In genomic region chr18:63311481-63312409, GRCh38 we compare ENCODE assay signal across 10 cellular contexts. TPM values are rescaled to one million over a fixed set of nuclear protein-coding genes. Genes with fewer than 3 reads are reported as not detected.
DNase-seq lines count a peak whose midpoint lies in the region; ATAC-seq lines count a peak whose summit lies in the region.
"Had no signal": no experiment of that assay in that cellular context is flagged by ENCODE, and none has a peak within 500 bp of the region (broad histone marks: within the 10 kb centered on the region; RNA-seq: fewer than 3 reads in every experiment).

No MANE protein-coding gene starts in this region.

- ATAC-seq in GM18909 (IDR thresholded peaks at IDR 0.05; ENCODE audit: poor library complexity, unreplicated experiment) (peak; percentile 73), HG02885 (IDR thresholded peaks at IDR 0.05; ENCODE audit: poor library complexity, unreplicated experiment) (peak; percentile 72)

- POLR2A ChIA-PET in activated CD4-positive, alpha-beta memory T cell treated with anti-CD3 and anti-CD28 coated beads for 36 hours (lab: Charles Lee): interaction anchor here (1.2 to 2.1 kb wide), 2 partner anchors 14 to 150 kb away, joined by 3 to 8 read pairs; no protein-coding TSS in a partner anchor

- no peak overlapping the region for H3K4me3 Mint-ChIP-seq in activated CD4-positive, alpha-beta memory T cell treated with anti-CD3 and anti-CD28 coated beads for 36 hours

- H3K9me3 Mint-ChIP-seq in activated CD4-positive, alpha-beta memory T cell treated with anti-CD3 and anti-CD28 coated beads for 36 hours: no peaks in the 10 kb centered on the region

- peaks cover 82% of the 10 kb centered on the region for H3K4me1 Mint-ChIP-seq in activated CD4-positive, alpha-beta memory T cell treated with anti-CD3 and anti-CD28 coated beads for 36 hours (ENCODE audit: low read depth)

- CTCF ChIA-PET in activated CD4-positive, alpha-beta memory T cell treated with anti-CD3 and anti-CD28 coated beads for 36 hours (lab: Charles Lee): interaction anchor here (1.0 to 1.7 kb wide), 5 partner anchors 12 to 295 kb away, joined by 3 to 10 read pairs (median 5); no protein-coding TSS in a partner anchor

- DNase-seq in CD1c-positive myeloid dendritic cell (ENCODE audit: extremely low spot score) (peak; percentile 43), NCI-H524 treated with DMSO at 0.1 percent for 48 hours (lab: John Stamatoyannopoulos, UW) (no peak), NCI-H748 treated with DMSO at 0.1 percent for 48 hours (lab: John Stamatoyannopoulos, UW) (no peak), DMS153 treated with DMSO at 0.1 percent for 48 hours (lab: John Stamatoyannopoulos, UW; ENCODE audit: unreplicated experiment) (no peak), SKM-1 treated with dmso at 0.1 percent for 144 hours (lab: John Stamatoyannopoulos, UW; ENCODE audit: unreplicated experiment) (no peak)
- DNase-seq in activated CD4-positive, alpha-beta memory T cell treated with anti-CD3 and anti-CD28 coated beads for 36 hours: no peak
- DNase-seq: DMS79, T-helper 9 cell had no signal

- peaks cover 51% of the 10 kb centered on the region for H3K36me3 Mint-ChIP-seq in activated CD4-positive, alpha-beta memory T cell treated with anti-CD3 and anti-CD28 coated beads for 36 hours

- H3K27me3 Mint-ChIP-seq in activated CD4-positive, alpha-beta memory T cell treated with anti-CD3 and anti-CD28 coated beads for 36 hours: no peaks in the 10 kb centered on the region

- peak overlapping the region; percentile 15 for H3K27ac Mint-ChIP-seq in activated CD4-positive, alpha-beta memory T cell treated with anti-CD3 and anti-CD28 coated beads for 36 hours

- intact Hi-C loops in activated CD4-positive, alpha-beta memory T cell treated with anti-CD3 and anti-CD28 coated beads for 36 hours (cut with micrococcal nuclease): no loop called here

RNA-seq across cellular contexts. Expression of gene BCL2, which starts 7.8 kb away (rescaled TPM):
- total RNA-seq in activated CD4-positive, alpha-beta memory T cell treated with anti-CD3 and anti-CD28 coated beads for 36 hours: 10 to 100 TPM; 66.9 to 67.9 TPM

RNA-seq across cellular contexts. Expression of gene KDSR, which starts 55.3 kb away (rescaled TPM):
- total RNA-seq in activated CD4-positive, alpha-beta memory T cell treated with anti-CD3 and anti-CD28 coated beads for 36 hours: 10 to 100 TPM; 72.8 to 77.2 TPM
